In the genomic region with DNA sequence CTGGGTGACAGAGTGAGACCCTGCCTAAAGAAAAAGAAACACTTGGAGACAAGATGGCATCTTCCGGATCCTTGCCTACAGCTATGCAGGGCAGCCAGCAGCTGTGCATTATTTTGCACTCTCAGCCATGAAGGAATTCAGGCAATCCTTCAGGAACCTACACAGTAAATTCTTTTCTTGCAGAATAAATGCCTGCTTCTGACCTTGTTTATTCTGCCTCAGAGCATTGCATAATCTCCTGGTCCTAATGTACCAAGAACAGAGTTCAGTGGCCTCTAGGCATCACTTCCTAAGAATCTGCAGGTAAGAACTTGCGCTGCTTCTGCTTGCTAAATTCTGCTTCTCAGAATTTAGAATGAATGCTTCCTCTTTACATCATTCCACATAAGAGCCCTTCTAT, we compare ENCODE assay signal across 1 cellular context.
TF ChIP-seq lines count a peak whose summit lies in the region.

No MANE protein-coding gene starts in this region.

TF ChIP-seq in GM12878, 131 proteins besides CTCF, POLR2A, EP300 and RAD21:
- no peak for TF ChIP-seq CBFB (IDR thresholded peaks at IDR 0.05; ENCODE audit: low read depth)
- no peak for TF ChIP-seq MEF2A (IDR thresholded peaks at IDR 0.05; ENCODE audit: insufficient read depth, low read depth, low read length)
- no peak for TF ChIP-seq GATAD2B (conservative IDR thresholded peaks at IDR 0.05; ENCODE audit: low read depth)
- TF ChIP-seq GABPA (IDR thresholded peaks at IDR 0.05; ENCODE audit: low read depth) = no peak
- no peak for TF ChIP-seq MYB (IDR thresholded peaks at IDR 0.05; ENCODE audit: borderline replicate concordance, low read depth, low read length)
- TF ChIP-seq ZBED1 (IDR thresholded peaks at IDR 0.05; ENCODE audit: borderline replicate concordance) = no peak
- TF ChIP-seq BMI1 (IDR thresholded peaks at IDR 0.05; ENCODE audit: borderline replicate concordance) = no peak
- TF ChIP-seq ZNF207 (IDR thresholded peaks at IDR 0.05; ENCODE audit: borderline replicate concordance) = no peak
- TF ChIP-seq, protein P1, sequence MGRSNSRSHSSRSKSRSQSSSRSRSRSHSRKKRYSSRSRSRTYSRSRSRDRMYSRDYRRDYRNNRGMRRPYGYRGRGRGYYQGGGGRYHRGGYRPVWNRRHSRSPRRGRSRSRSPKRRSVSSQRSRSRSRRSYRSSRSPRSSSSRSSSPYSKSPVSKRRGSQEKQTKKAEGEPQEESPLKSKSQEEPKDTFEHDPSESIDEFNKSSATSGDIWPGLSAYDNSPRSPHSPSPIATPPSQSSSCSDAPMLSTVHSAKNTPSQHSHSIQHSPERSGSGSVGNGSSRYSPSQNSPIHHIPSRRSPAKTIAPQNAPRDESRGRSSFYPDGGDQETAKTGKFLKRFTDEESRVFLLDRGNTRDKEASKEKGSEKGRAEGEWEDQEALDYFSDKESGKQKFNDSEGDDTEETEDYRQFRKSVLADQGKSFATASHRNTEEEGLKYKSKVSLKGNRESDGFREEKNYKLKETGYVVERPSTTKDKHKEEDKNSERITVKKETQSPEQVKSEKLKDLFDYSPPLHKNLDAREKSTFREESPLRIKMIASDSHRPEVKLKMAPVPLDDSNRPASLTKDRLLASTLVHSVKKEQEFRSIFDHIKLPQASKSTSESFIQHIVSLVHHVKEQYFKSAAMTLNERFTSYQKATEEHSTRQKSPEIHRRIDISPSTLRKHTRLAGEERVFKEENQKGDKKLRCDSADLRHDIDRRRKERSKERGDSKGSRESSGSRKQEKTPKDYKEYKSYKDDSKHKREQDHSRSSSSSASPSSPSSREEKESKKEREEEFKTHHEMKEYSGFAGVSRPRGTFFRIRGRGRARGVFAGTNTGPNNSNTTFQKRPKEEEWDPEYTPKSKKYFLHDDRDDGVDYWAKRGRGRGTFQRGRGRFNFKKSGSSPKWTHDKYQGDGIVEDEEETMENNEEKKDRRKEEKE (IDR thresholded peaks at IDR 0.05) = no peak
- TF ChIP-seq EED (IDR thresholded peaks at IDR 0.05; ENCODE audit: low read depth) = no peak
- TF ChIP-seq YY1 (IDR thresholded peaks at IDR 0.05; ENCODE audit: low read depth, low read length) = no peak
- no peak for TF ChIP-seq ZNF274 (IDR thresholded peaks at IDR 0.05; ENCODE audit: insufficient read depth, insufficient read length)
- TF ChIP-seq STAT3 (IDR thresholded peaks at IDR 0.05; ENCODE audit: low read depth, low read length) = no peak
- no peak for TF ChIP-seq IKZF1 (conservative IDR thresholded peaks at IDR 0.05)
- TF ChIP-seq, protein P2, sequence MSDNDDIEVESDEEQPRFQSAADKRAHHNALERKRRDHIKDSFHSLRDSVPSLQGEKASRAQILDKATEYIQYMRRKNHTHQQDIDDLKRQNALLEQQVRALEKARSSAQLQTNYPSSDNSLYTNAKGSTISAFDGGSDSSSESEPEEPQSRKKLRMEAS (IDR thresholded peaks at IDR 0.05; ENCODE audit: low read depth, low read length) = no peak
- TF ChIP-seq CEBPB (IDR thresholded peaks at IDR 0.05; ENCODE audit: borderline replicate concordance in 1 of 2, low read depth in 2 of 2, low read length in 2 of 2) = no peak
- no peak for TF ChIP-seq ELK1 (IDR thresholded peaks at IDR 0.05; ENCODE audit: low read depth, low read length)
- TF ChIP-seq TARDBP (IDR thresholded peaks at IDR 0.05; ENCODE audit: borderline replicate concordance) = no peak
- TF ChIP-seq WRNIP1 (IDR thresholded peaks at IDR 0.05; ENCODE audit: borderline replicate concordance, low read depth, low read length) = no peak
